9 cellular contexts compared by ENCODE assay signal in the genomic region with DNA sequence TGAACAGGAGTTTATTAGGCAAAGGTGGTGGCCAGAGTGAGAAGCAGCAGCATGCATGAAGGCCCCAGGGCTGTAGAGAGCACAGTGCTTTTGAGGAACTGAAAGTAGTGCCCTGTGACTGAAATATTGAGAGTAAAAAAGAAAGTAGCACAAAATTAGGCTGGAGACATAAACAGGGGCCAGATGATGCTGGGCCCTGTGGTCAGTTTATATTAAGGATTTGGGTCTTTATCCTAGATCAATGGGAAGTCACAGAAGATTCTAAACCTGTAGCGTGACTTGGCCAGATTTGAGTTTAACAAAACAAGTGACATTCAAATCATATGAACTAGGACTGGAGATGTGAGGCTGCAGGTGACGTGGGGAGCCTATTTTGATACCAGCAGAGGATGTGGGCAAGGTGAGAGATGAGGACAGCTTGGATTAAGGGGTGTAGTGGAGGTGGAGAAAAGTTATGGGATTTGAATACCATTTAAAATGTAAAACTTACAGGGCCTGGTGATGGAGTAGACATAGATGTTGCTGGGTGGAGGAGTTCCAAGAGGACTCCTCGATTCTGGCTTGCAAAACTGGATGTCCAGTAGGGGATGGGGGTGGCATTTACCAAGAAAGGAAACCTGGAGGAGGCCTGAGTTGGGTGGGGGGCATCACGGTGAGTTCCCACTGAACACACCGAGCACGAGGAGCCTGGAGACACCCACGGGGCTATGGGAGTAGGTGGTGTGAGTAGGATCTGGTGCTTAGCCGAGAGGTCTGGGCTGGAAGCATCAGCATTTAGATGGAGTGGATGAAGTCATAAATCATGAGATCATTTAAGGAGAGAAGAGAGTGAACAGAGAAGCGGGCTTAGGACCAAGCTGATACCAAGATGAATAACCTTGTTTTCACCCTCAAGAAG. TPM values are rescaled to one million over a fixed set of nuclear protein-coding genes. Genes with fewer than 3 reads are reported as not detected.
DNase-seq lines count a peak whose midpoint lies in the region; ATAC-seq and TF ChIP-seq lines count a peak whose summit lies in the region.
"Had no signal": no experiment of that assay in that cellular context is flagged by ENCODE, and none has a peak within 500 bp of the region (broad histone marks: within the 10 kb centered on the region; RNA-seq: fewer than 3 reads in every experiment).

No MANE protein-coding gene starts in this region.

- no peak overlapping the region for H3K4me3 Mint-ChIP-seq in dendritic cell treated with granulocyte-macrophage colony-stimulating factor and Interleukin-4, amounts not matched to agents 40 ng/mL and 50 ng/mL, for 4 days

- TF ChIP-seq CTCF in GM13977 (IDR thresholded peaks at IDR 0.05; ENCODE audit: extremely low read depth, insufficient read depth, missing control alignments) (no peak), vagina (IDR thresholded peaks at IDR 0.05) (no peak)

- H3K4me1 ChIP-seq in vagina = no peaks in the 10 kb centered on the region

- peak overlapping the region; percentile 46 for H3K27ac Mint-ChIP-seq in dendritic cell treated with granulocyte-macrophage colony-stimulating factor and Interleukin-4, amounts not matched to agents 40 ng/mL and 50 ng/mL, for 4 days

- no peaks in the 10 kb centered on the region for H3K9me3 ChIP-seq in vagina

- DNase-seq in GM13977 (ENCODE audit: low spot score) = peak; percentile 68
- no peak for DNase-seq in stimulated activated CD4-positive, alpha-beta T cell treated with anti-CD3 and anti-CD28 coated beads, Interleukin-2, amount 100 ng/mL, for 48 hours
- no peak for DNase-seq in stimulated activated CD4-positive, alpha-beta T cell treated with anti-CD3 and anti-CD28 coated beads, Interleukin-1b, Interleukin-23, amount 100 ng/mL, for 48 hours
- DNase-seq in middle frontal gyrus (ENCODE audit: extremely low spot score, low spot score) = no peak
- no peak for DNase-seq in vagina (ENCODE audit: extremely low spot score in 2 of 2)
- DNase-seq: activated CD4-positive, alpha-beta T cell treated with anti-CD3 and anti-CD28 coated beads for 48 hours had no signal

- H3K4me1 Mint-ChIP-seq in dendritic cell treated with granulocyte-macrophage colony-stimulating factor and Interleukin-4, amounts not matched to agents 40 ng/mL and 50 ng/mL, for 4 days (ENCODE audit: low read depth) = peaks cover 52% of the 10 kb centered on the region

- intact Hi-C loops in dendritic cell treated with granulocyte-macrophage colony-stimulating factor and Interleukin-4, amounts not matched to agents 40 ng/mL and 50 ng/mL, for 4 days (cut with micrococcal nuclease) = no loop called here
- intact Hi-C loops in vagina (cut with DNase I) = no loop called here

- no peaks in the 10 kb centered on the region for H3K36me3 ChIP-seq in vagina

- no peak overlapping the region for H3K4me3 ChIP-seq in vagina

- ATAC-seq in GM21526 (IDR thresholded peaks at IDR 0.05; ENCODE audit: low FRiP score, unreplicated experiment) (peak; percentile 93), HG03432 (IDR thresholded peaks at IDR 0.05; ENCODE audit: unreplicated experiment) (peak; percentile 97)

- H3K9me3 Mint-ChIP-seq in dendritic cell treated with granulocyte-macrophage colony-stimulating factor and Interleukin-4, amounts not matched to agents 40 ng/mL and 50 ng/mL, for 4 days = no peaks in the 10 kb centered on the region

- no peak for TF ChIP-seq POLR2A in vagina (IDR thresholded peaks at IDR 0.05)

- H3K27me3 ChIP-seq in vagina = no peaks in the 10 kb centered on the region

- H3K27ac ChIP-seq in vagina = no peak overlapping the region

- peaks cover 3% of the 10 kb centered on the region for H3K27me3 Mint-ChIP-seq in dendritic cell treated with granulocyte-macrophage colony-stimulating factor and Interleukin-4, amounts not matched to agents 40 ng/mL and 50 ng/mL, for 4 days

- in situ Hi-C loops in GM13977 (cut with MboI; ENCODE audit: low pct_unique_long_range_greater_than_20kb, low sequenced_read_pairs, unreplicated experiment) = no loop called here

- no peaks in the 10 kb centered on the region for H3K36me3 Mint-ChIP-seq in dendritic cell treated with granulocyte-macrophage colony-stimulating factor and Interleukin-4, amounts not matched to agents 40 ng/mL and 50 ng/mL, for 4 days (ENCODE audit: low read depth)

RNA-seq across cellular contexts. Expression of gene HHEX, which starts 52.8 kb away (rescaled TPM):
- total RNA-seq in vagina = 6.1 TPM
